27 cellular contexts compared by ENCODE assay signal in the genomic region with DNA sequence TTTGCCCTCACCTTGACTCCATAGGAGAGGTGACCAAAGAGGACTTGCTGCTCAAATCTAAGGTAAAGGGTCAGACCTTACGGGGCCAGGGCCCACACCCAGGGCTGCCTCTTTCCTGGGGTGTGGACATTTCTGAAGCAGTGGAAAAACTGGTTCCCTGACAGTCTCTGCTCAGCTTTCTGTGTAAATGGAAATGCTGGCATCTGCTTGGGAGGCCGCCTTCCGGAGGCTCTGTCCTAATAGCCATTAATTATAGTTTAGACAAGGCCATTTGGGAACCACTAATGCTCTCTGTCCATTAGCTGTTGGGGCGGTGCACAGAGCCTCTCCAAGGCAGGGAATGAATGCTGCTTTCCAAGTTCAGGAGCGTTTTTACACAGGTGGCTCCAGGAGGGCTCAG. TPM values are rescaled to one million over a fixed set of nuclear protein-coding genes. Genes with fewer than 3 reads are reported as not detected.
A peak's percentile ranks its signal among the peaks of the same experiment; 100 is the strongest.
DNase-seq lines count a peak whose midpoint lies in the region; ATAC-seq and TF ChIP-seq lines count a peak whose summit lies in the region.
"Had no signal": no experiment of that assay in that cellular context is flagged by ENCODE, and none has a peak within 500 bp of the region (broad histone marks: within the 10 kb centered on the region; RNA-seq: fewer than 3 reads in every experiment).

No MANE protein-coding gene starts in this region.

- DNase-seq in SIG-M5 treated with dmso at 0.1 percent for 504 hours (lab: John Stamatoyannopoulos, UW; ENCODE audit: unreplicated experiment) (peak; percentile 2), SIG-M5 (lab: John Stamatoyannopoulos, UW) (no peak), WERI-Rb-1 (peak; percentile 82), left kidney (ENCODE audit: low read depth, low spot score) (peak; percentile 22), type B pancreatic cell (ENCODE audit: extremely low spot score, unreplicated experiment) (no peak), NCI-H2081 treated with DMSO at 0.1 percent for 48 hours (lab: John Stamatoyannopoulos, UW) (no peak), Right ventricle myocardium inferior (ENCODE audit: missing footprints) (no peak)
- DNase-seq: activated CD4-positive, alpha-beta T cell treated with anti-CD3 and anti-CD28 coated beads, Interleukin-2, amount 50 U/mL, for 48 hours; activated CD4-positive, CD25-positive, alpha-beta regulatory T cell; activated effector memory CD4-positive, alpha-beta T cell treated with anti-CD3 and anti-CD28 coated beads, Interleukin-2, amount 50 U/mL, for 16 hours; activated naive CD8-positive, alpha-beta T cell treated with anti-CD3 and anti-CD28 coated beads, Interleukin-2, amount 50 U/mL, for 24 hours; cerebellar nuclear complex; DND-41; foreskin melanocyte; KG1; NCI-H187; NCI-H345; ovary; stimulated activated CD4-positive, alpha-beta T cell treated with anti-CD3 and anti-CD28 coated beads, Interleukin-4, amount 100 ng/mL, for 1 hour; stimulated activated naive CD4-positive, alpha-beta T cell treated with Interleukin-2 at 50 U/mL for 16 hours; T1000; transverse colon had no signal

- no peak overlapping the region for H3K4me3 ChIP-seq in WERI-Rb-1 (ENCODE audit: low read depth, low read length)
- H3K4me3 ChIP-seq: body of pancreas, ovary, smooth muscle cell, transverse colon had no signal

- H3K27ac Mint-ChIP-seq in type B pancreatic cell, result peak overlapping the region; percentile 93
- H3K27ac Mint-ChIP-seq: activated naive CD8-positive, alpha-beta T cell treated with anti-CD3 and anti-CD28 coated beads, Interleukin-2, amount 50 U/mL, for 24 hours; B cell; natural killer cell treated with Interleukin-12 subunit alpha and Interleukin-12 subunit beta and Interleukin-15 and Interleukin-18, amount 100 ng/mL, for 72 hours had no signal

- intact Hi-C loops in Right ventricle myocardium inferior (cut with DNase I), result no loop called here

- peaks cover 21% of the 10 kb centered on the region for H3K4me1 Mint-ChIP-seq in type B pancreatic cell (ENCODE audit: unreplicated experiment)
- H3K4me1 Mint-ChIP-seq: B cell had no signal

- TF ChIP-seq CTCF in WERI-Rb-1 (IDR thresholded peaks at IDR 0.05; ENCODE audit: low read depth, low read length) (no peak), type B pancreatic cell (conservative IDR thresholded peaks at IDR 0.05) (no peak)

- H3K27ac ChIP-seq in WERI-Rb-1, result peak overlapping the region; percentile 75
- H3K27ac ChIP-seq: body of pancreas, ovary, transverse colon had no signal

- peak overlapping the region; percentile 38 for H3K4me3 Mint-ChIP-seq in type B pancreatic cell
- H3K4me3 Mint-ChIP-seq: activated naive CD8-positive, alpha-beta T cell treated with anti-CD3 and anti-CD28 coated beads, Interleukin-2, amount 50 U/mL, for 24 hours; B cell; natural killer cell treated with Interleukin-12 subunit alpha and Interleukin-12 subunit beta and Interleukin-15 and Interleukin-18, amount 100 ng/mL, for 72 hours had no signal

- H3K27me3 ChIP-seq in WERI-Rb-1 (ENCODE audit: insufficient read depth, low read depth, severe bottlenecking), result no peaks in the 10 kb centered on the region
- H3K27me3 ChIP-seq: body of pancreas, ovary, transverse colon had no signal

- H3K9me3 ChIP-seq in WERI-Rb-1 (ENCODE audit: severe bottlenecking), result no peaks in the 10 kb centered on the region
- H3K9me3 ChIP-seq: body of pancreas, ovary, transverse colon had no signal

- H3K36me3 Mint-ChIP-seq in type B pancreatic cell, result peaks cover 27% of the 10 kb centered on the region

- peaks cover 34% of the 10 kb centered on the region for H3K36me3 ChIP-seq in WERI-Rb-1
- H3K36me3 ChIP-seq: ovary had no signal

- no peaks in the 10 kb centered on the region for H3K9me3 Mint-ChIP-seq in type B pancreatic cell
- H3K9me3 Mint-ChIP-seq: activated naive CD8-positive, alpha-beta T cell treated with anti-CD3 and anti-CD28 coated beads, Interleukin-2, amount 50 U/mL, for 24 hours; natural killer cell treated with Interleukin-12 subunit alpha and Interleukin-12 subunit beta and Interleukin-15 and Interleukin-18, amount 100 ng/mL, for 72 hours had no signal

- ATAC-seq in GM18861 (IDR thresholded peaks at IDR 0.05; ENCODE audit: unreplicated experiment) (no peak), Right ventricle myocardium inferior (no peak)
- ATAC-seq: activated naive CD8-positive, alpha-beta T cell treated with anti-CD3 and anti-CD28 coated beads, Interleukin-2, amount 50 U/mL, for 24 hours; body of pancreas; natural killer cell treated with Interleukin-12 subunit alpha and Interleukin-12 subunit beta and Interleukin-15 and Interleukin-18, amount 100 ng/mL, for 72 hours had no signal

- H3K27me3 Mint-ChIP-seq in type B pancreatic cell, result no peaks in the 10 kb centered on the region
- H3K27me3 Mint-ChIP-seq: activated naive CD8-positive, alpha-beta T cell treated with anti-CD3 and anti-CD28 coated beads, Interleukin-2, amount 50 U/mL, for 24 hours; B cell; natural killer cell treated with Interleukin-12 subunit alpha and Interleukin-12 subunit beta and Interleukin-15 and Interleukin-18, amount 100 ng/mL, for 72 hours had no signal

RNA-seq across cellular contexts. Expression of gene USP20, which starts 17.3 kb away (rescaled TPM):
- total RNA-seq in type B pancreatic cell (ENCODE audit: low replicate concordance) (37.8 and 39.2 TPM in 2 replicates), Right ventricle myocardium inferior (14.0 TPM)

RNA-seq across cellular contexts. Expression of gene C9orf78, which starts 17.5 kb away (rescaled TPM):
- 33.6 and 35.4 TPM in 2 replicates for total RNA-seq in type B pancreatic cell (ENCODE audit: low replicate concordance)
- total RNA-seq in Right ventricle myocardium inferior, result 32.0 TPM

RNA-seq across cellular contexts. Expression of gene TOR1A, which starts 28.6 kb away (rescaled TPM):
- 28.5 and 36.2 TPM in 2 replicates for total RNA-seq in type B pancreatic cell (ENCODE audit: low replicate concordance)
- 12.2 TPM for total RNA-seq in Right ventricle myocardium inferior

RNA-seq across cellular contexts. Expression of gene TOR1B, which starts 49.6 kb away (rescaled TPM):
- total RNA-seq in type B pancreatic cell (ENCODE audit: low replicate concordance) (19.4 and 23.5 TPM in 2 replicates), Right ventricle myocardium inferior (10.5 TPM)

Comparison
In these comparisons a context has a peak if more than half of its experiments do, and no peak if none do; other contexts are left out.
1. DNase-seq: peak in SIG-M5 treated with dmso at 0.1 percent for 504 hours (single experiment), WERI-Rb-1 (single experiment) and left kidney (single experiment); none in SIG-M5 (single experiment), type B pancreatic cell (single experiment), NCI-H2081 treated with DMSO at 0.1 percent for 48 hours (single experiment) and Right ventricle myocardium inferior (single experiment).